ENCODE assay signal across 8 cellular contexts in genomic region chr17:76266244-76266938, GRCh38. TPM values are rescaled to one million over a fixed set of nuclear protein-coding genes. Genes with fewer than 3 reads are reported as not detected.
DNase-seq lines count a peak whose midpoint lies in the region; ATAC-seq and TF ChIP-seq lines count a peak whose summit lies in the region.

No MANE protein-coding gene starts in this region.

- WGBS in ectodermal cell, 2 experiments = 14% methylated on average over 11 to 12 of the region's 12 CpGs

- H3K36me3 Mint-ChIP-seq in naive B cell = no peaks in the 10 kb centered on the region

- H3K4me3 ChIP-seq in Panc1 (ENCODE audit: low read depth in 2 of 2, low read length in 2 of 2) (peak overlapping the region; percentile 68 to 78), ectodermal cell (ENCODE audit: insufficient read depth, low read depth, low read length) (peak overlapping the region; percentile 74)

- TF ChIP-seq CTCF in Panc1 (IDR thresholded peaks at IDR 0.05) (no peak), GM10266 (IDR thresholded peaks at IDR 0.05; ENCODE audit: control insufficient read depth, insufficient read depth, low read depth, missing control alignments) (no peak)

- no peaks in the 10 kb centered on the region for H3K27me3 ChIP-seq in Panc1 (ENCODE audit: control insufficient read depth, insufficient read depth, low read length)
- no peaks in the 10 kb centered on the region for H3K27me3 ChIP-seq in ectodermal cell (ENCODE audit: control insufficient read depth, insufficient read depth, low read length, poor library complexity, severe bottlenecking)

- H3K4me1 Mint-ChIP-seq in naive B cell = peaks cover 42 to 79% (median 71%) of the 10 kb centered on the region in 3 donors

- DNase-seq in NCI-H1417 (lab: John Stamatoyannopoulos, UW) (peak in 2 of 3 experiments; percentile 29 to 49), NCI-H1417 treated with DMSO at 0.1 percent for 48 hours (lab: John Stamatoyannopoulos, UW) (no peak), Panc1 (ENCODE audit: low read depth, low spot score) (no peak), naive B cell (peak; percentile 38), NCI-H774 (lab: John Stamatoyannopoulos, UW) (no peak), GM10266 (ENCODE audit: extremely low spot score) (no peak)

- CTCF ChIA-PET in Panc1 (lab: Charles Lee) = interaction anchor here (0.6 to 0.7 kb wide), 2 partner anchors 13 to 245 kb away, joined by 6 to 11 read pairs; no protein-coding TSS in a partner anchor

- H3K27me3 Mint-ChIP-seq in naive B cell = no peaks in the 10 kb centered on the region

- intact Hi-C loops in Panc1 (cut with micrococcal nuclease; ENCODE audit: unreplicated experiment) = no loop called here

- peaks cover 54% of the 10 kb centered on the region for H3K4me1 ChIP-seq in Panc1 (ENCODE audit: control insufficient read depth, insufficient read depth, low read length)
- H3K4me1 ChIP-seq in ectodermal cell (ENCODE audit: control insufficient read depth, insufficient read depth, low read length) = peaks cover 29% of the 10 kb centered on the region

- peak overlapping the region; percentile 86 to 95 (median 92) for H3K4me3 Mint-ChIP-seq in naive B cell

- POLR2A ChIA-PET in Panc1 (lab: Charles Lee) = interaction anchor here (0.6 kb wide), 2 partner anchors 14 to 46 kb away, joined by 3 to 4 read pairs; no protein-coding TSS in a partner anchor

- H3K27ac ChIP-seq in Panc1 (ENCODE audit: low read length) (peak overlapping the region; percentile 80), ectodermal cell (ENCODE audit: insufficient read depth, low read depth, low read length, poor library complexity, severe bottlenecking) (peak overlapping the region; percentile 13)

- H3K36me3 ChIP-seq in Panc1 (ENCODE audit: control insufficient read depth, insufficient read depth, low read length) (no peaks in the 10 kb centered on the region; the same call in 1 of the 2 replicates), ectodermal cell (ENCODE audit: control insufficient read depth, insufficient read depth, low read length) (no peaks in the 10 kb centered on the region)

- no peaks in the 10 kb centered on the region for H3K9me3 Mint-ChIP-seq in naive B cell

- in situ Hi-C loops in Panc1 (cut with HindIII; ENCODE audit: low pct_unique_long_range_greater_than_20kb, low sequenced_read_pairs) = no loop called here

- no peak for ATAC-seq in Panc1
- ATAC-seq in naive B cell (ENCODE audit: low read depth in 2 of 2) = no peak
- no peak for ATAC-seq in HG02885 (IDR thresholded peaks at IDR 0.05; ENCODE audit: poor library complexity, unreplicated experiment)

- no TSS peak for BruUV-seq in Panc1 (replicated peaks; lab: Mats Ljungman, UMichigan)

- H3K27ac Mint-ChIP-seq in naive B cell = peak overlapping the region; percentile 98 to 100 (median 99)

- H3K9me3 ChIP-seq in Panc1 (ENCODE audit: control insufficient read depth, insufficient read depth, low read depth, low read length) = no peaks in the 10 kb centered on the region
- H3K9me3 ChIP-seq in ectodermal cell (ENCODE audit: control insufficient read depth, low read length) = no peaks in the 10 kb centered on the region

RNA-seq across cellular contexts. Expression of gene UBALD2, which starts 1.2 kb away (rescaled TPM):
- total RNA-seq in Panc1 (2021; ENCODE audit: unreplicated experiment) = 30.0 TPM
- 63.0 TPM for polyA plus RNA-seq in Panc1 (2012; ENCODE audit: insufficient read length)
- 31.5 TPM for polyA plus RNA-seq in ectodermal cell (2013, experiment 1 of 4)
- 20.9 TPM for polyA plus RNA-seq in ectodermal cell (2013, experiment 2 of 4)
- polyA plus RNA-seq in ectodermal cell (2013, experiment 3 of 4) = 26.7 TPM
- polyA plus RNA-seq in ectodermal cell (2013, experiment 4 of 4) = 30.5 TPM
- 1 to 10 TPM; 2.5 to 6.2 (median 4.6) TPM for polyA plus RNA-seq in naive B cell (ENCODE audit: low read depth in 6 of 6)

RNA-seq across cellular contexts. Expression of gene RNF157, which starts 26.1 kb away (rescaled TPM):
- 4.0 TPM for total RNA-seq in Panc1 (2021; ENCODE audit: unreplicated experiment)
- 5.6 TPM for polyA plus RNA-seq in Panc1 (2012; ENCODE audit: insufficient read length)
- 25.6 TPM for polyA plus RNA-seq in ectodermal cell (2013, experiment 1 of 4)
- 24.1 TPM for polyA plus RNA-seq in ectodermal cell (2013, experiment 2 of 4)
- 15.8 TPM for polyA plus RNA-seq in ectodermal cell (2013, experiment 3 of 4)
- polyA plus RNA-seq in ectodermal cell (2013, experiment 4 of 4) = 15.8 TPM
- under 1 TPM in 5 of 6 donors, not detected in 1; 0.09 to 0.71 (median 0.22) TPM for polyA plus RNA-seq in naive B cell (ENCODE audit: low read depth in 6 of 6)

RNA-seq across cellular contexts. Expression of gene QRICH2, which starts 41.7 kb away (rescaled TPM):
- 0.92 TPM for total RNA-seq in Panc1 (2021; ENCODE audit: unreplicated experiment)
- 2.1 TPM for polyA plus RNA-seq in Panc1 (2012; ENCODE audit: insufficient read length)
- polyA plus RNA-seq in ectodermal cell (2013, experiment 1 of 4) = 2.6 TPM
- polyA plus RNA-seq in ectodermal cell (2013, experiment 2 of 4) = 2.9 TPM
- polyA plus RNA-seq in ectodermal cell (2013, experiment 3 of 4) = 2.1 TPM
- polyA plus RNA-seq in ectodermal cell (2013, experiment 4 of 4) = 2.5 TPM
- polyA plus RNA-seq in naive B cell (ENCODE audit: low read depth in 6 of 6) = under 1 TPM in 2 of 6 donors, not detected in 4; 0.20 to 0.38 TPM

Comparison
In these comparisons a context has a peak if more than half of its experiments do, and no peak if none do; other contexts are left out.
1. DNase-seq: peak in NCI-H1417 (2 of 3) and naive B cell (single experiment); none in NCI-H1417 treated with DMSO at 0.1 percent for 48 hours (single experiment), Panc1 (single experiment), NCI-H774 (single experiment) and GM10266 (single experiment).